Comparison of ENCODE assay signal across 8 cellular contexts in genomic region chr5:5494489-5495402, GRCh38.
DNase-seq lines count a peak whose midpoint lies in the region; ATAC-seq and TF ChIP-seq lines count a peak whose summit lies in the region.

No MANE protein-coding gene starts in this region.

- in situ Hi-C loops in transverse colon (cut with MboI; ENCODE audit: low pct_ligation_motif_present in 1 of 4, low pct_unique_long_range_greater_than_20kb in 1 of 4, low sequenced_read_pairs in 3 of 4): loop anchor here in 2 of 4 donors (25.0 kb wide), 2 partner anchors 1093 to 1268 kb away; no protein-coding TSS in a partner anchor

- ATAC-seq in GM18498 (IDR thresholded peaks at IDR 0.05; ENCODE audit: unreplicated experiment): peak; percentile 81
- ATAC-seq in HG02642 (IDR thresholded peaks at IDR 0.05; ENCODE audit: poor library complexity, unreplicated experiment): peak; percentile 84

- TF ChIP-seq CTCF in foreskin fibroblast (IDR thresholded peaks at IDR 0.05; ENCODE audit: low read depth, low read length) (no peak), progenitor cell of endocrine pancreas (IDR thresholded peaks at IDR 0.05; ENCODE audit: unreplicated experiment) (no peak), transverse colon (IDR thresholded peaks at IDR 0.05) (no peak)

- intact Hi-C loops in activated T-helper 1 cell treated with anti-CD3 and anti-CD28 coated beads, Interleukin-12 subunit alpha, Interleukin-12 subunit beta, Interleukin-2, Interleukin-4 antibody, amounts not matched to agents 30 ng/mL and 10 ng/mL and 1 ng/mL, durations not matched to agents 14 hours and 24 hours and 36 hours (cut with micrococcal nuclease): loop anchor here (1.0 to 5.0 kb wide), 5 partner anchors 29 to 1138 kb away; partner anchors contain the start of genes ICE1, MED10, NSUN2 and SRD5A1
- intact Hi-C loops in transverse colon (cut with DNase I; ENCODE audit: low total_unique reads): loop anchor here (5.0 kb wide), 1 partner anchor 883 kb away; the partner anchor contains the start of gene MED10

- peaks cover 22% of the 10 kb centered on the region for H3K4me1 Mint-ChIP-seq in activated T-helper 1 cell treated with anti-CD3 and anti-CD28 coated beads, Interleukin-12 subunit alpha, Interleukin-12 subunit beta, Interleukin-2, Interleukin-4 antibody, amounts not matched to agents 30 ng/mL and 10 ng/mL and 1 ng/mL, durations not matched to agents 14 hours and 24 hours and 36 hours (ENCODE audit: low read depth)
- peaks cover 7% of the 10 kb centered on the region for H3K4me1 Mint-ChIP-seq in progenitor cell of endocrine pancreas (ENCODE audit: low read depth)

- H3K4me1 ChIP-seq in transverse colon: peaks cover 0 to 17% (median 13%) of the 10 kb centered on the region in 4 donors

- H3K36me3 ChIP-seq in transverse colon: peaks cover 0 to 2% (median under 1%) of the 10 kb centered on the region in 4 donors

- no peaks in the 10 kb centered on the region for H3K9me3 Mint-ChIP-seq in activated T-helper 1 cell treated with anti-CD3 and anti-CD28 coated beads, Interleukin-12 subunit alpha, Interleukin-12 subunit beta, Interleukin-2, Interleukin-4 antibody, amounts not matched to agents 30 ng/mL and 10 ng/mL and 1 ng/mL, durations not matched to agents 14 hours and 24 hours and 36 hours
- H3K9me3 Mint-ChIP-seq in progenitor cell of endocrine pancreas (ENCODE audit: low read depth): no peaks in the 10 kb centered on the region

- no peaks in the 10 kb centered on the region for H3K9me3 ChIP-seq in transverse colon

- H3K27ac ChIP-seq in transverse colon: no peak overlapping the region

- H3K27me3 Mint-ChIP-seq in activated T-helper 1 cell treated with anti-CD3 and anti-CD28 coated beads, Interleukin-12 subunit alpha, Interleukin-12 subunit beta, Interleukin-2, Interleukin-4 antibody, amounts not matched to agents 30 ng/mL and 10 ng/mL and 1 ng/mL, durations not matched to agents 14 hours and 24 hours and 36 hours (ENCODE audit: insufficient read depth): peaks cover 15% of the 10 kb centered on the region
- H3K27me3 Mint-ChIP-seq in progenitor cell of endocrine pancreas: peaks cover 30% of the 10 kb centered on the region

- peaks cover 17% of the 10 kb centered on the region for H3K27me3 ChIP-seq in transverse colon

- no peak overlapping the region for H3K27ac Mint-ChIP-seq in activated T-helper 1 cell treated with anti-CD3 and anti-CD28 coated beads, Interleukin-12 subunit alpha, Interleukin-12 subunit beta, Interleukin-2, Interleukin-4 antibody, amounts not matched to agents 30 ng/mL and 10 ng/mL and 1 ng/mL, durations not matched to agents 14 hours and 24 hours and 36 hours
- no peak overlapping the region for H3K27ac Mint-ChIP-seq in progenitor cell of endocrine pancreas

- 30% methylated on average over 42 of the region's 62 CpGs; no CpG with 5 or more reads in 1 of the 2 donors for WGBS in transverse colon (ENCODE audit: low coverage in 1 of 2), 2 donors

- H3K4me3 Mint-ChIP-seq in activated T-helper 1 cell treated with anti-CD3 and anti-CD28 coated beads, Interleukin-12 subunit alpha, Interleukin-12 subunit beta, Interleukin-2, Interleukin-4 antibody, amounts not matched to agents 30 ng/mL and 10 ng/mL and 1 ng/mL, durations not matched to agents 14 hours and 24 hours and 36 hours: peak overlapping the region; percentile 54
- H3K4me3 Mint-ChIP-seq in progenitor cell of endocrine pancreas (ENCODE audit: low read depth): no peak overlapping the region

- no peak for TF ChIP-seq POLR2A in transverse colon (IDR thresholded peaks at IDR 0.05)

- DNase-seq in NCI-H748 treated with DMSO at 0.1 percent for 48 hours (lab: John Stamatoyannopoulos, UW): peak; percentile 31
- DNase-seq in activated T-helper 1 cell treated with anti-CD3 and anti-CD28 coated beads, Interleukin-12 subunit alpha, Interleukin-12 subunit beta, Interleukin-2, Interleukin-4 antibody, amounts not matched to agents 30 ng/mL and 10 ng/mL and 1 ng/mL, durations not matched to agents 14 hours and 24 hours and 36 hours (ENCODE audit: low spot score): peak; percentile 78
- DNase-seq in foreskin fibroblast: peak; percentile 57 to 85
- DNase-seq in progenitor cell of endocrine pancreas (ENCODE audit: low spot score, unreplicated experiment): peak; percentile 65
- DNase-seq in transverse colon: peak; percentile 90
- no peak for DNase-seq in NCI-H510A (lab: John Stamatoyannopoulos, UW)

- TF ChIP-seq EP300 in transverse colon (IDR thresholded peaks at IDR 0.05; ENCODE audit: low read depth): no peak

- peaks cover 2% of the 10 kb centered on the region for H3K36me3 Mint-ChIP-seq in activated T-helper 1 cell treated with anti-CD3 and anti-CD28 coated beads, Interleukin-12 subunit alpha, Interleukin-12 subunit beta, Interleukin-2, Interleukin-4 antibody, amounts not matched to agents 30 ng/mL and 10 ng/mL and 1 ng/mL, durations not matched to agents 14 hours and 24 hours and 36 hours (ENCODE audit: low read depth)
- no peaks in the 10 kb centered on the region for H3K36me3 Mint-ChIP-seq in progenitor cell of endocrine pancreas (ENCODE audit: insufficient read depth)

- H3K4me3 ChIP-seq in foreskin fibroblast (ENCODE audit: low read depth in 1 of 2, low read length in 2 of 2) (peak overlapping the region; percentile 11 to 44), transverse colon (peak overlapping the region in 2 of 4 donors; percentile 12 to 35)
